Comparison of ENCODE assay signal across 1 cellular context in genomic region chr6:30748851-30749540, GRCh38.
TF ChIP-seq lines count a peak whose summit lies in the region.

No MANE protein-coding gene starts in this region.

TF ChIP-seq in K562, 482 proteins besides CTCF, POLR2A, EP300 and RAD21:
- TF ChIP-seq TCF15 (CRISPR knock-in tag; IDR thresholded peaks at IDR 0.05) (no peak), ERF (CRISPR knock-in tag; IDR thresholded peaks at IDR 0.05) (no peak), HOMEZ (CRISPR knock-in tag; IDR thresholded peaks at IDR 0.05) (no peak), C11orf30 (IDR thresholded peaks at IDR 0.05; ENCODE audit: low read depth) (no peak), MEIS2 (IDR thresholded peaks at IDR 0.05; ENCODE audit: partially characterized antibody) (no peak), KDM2B (CRISPR knock-in tag; IDR thresholded peaks at IDR 0.05) (no peak), CHAMP1 (IDR thresholded peaks at IDR 0.05) (no peak), ZBTB7A (IDR thresholded peaks at IDR 0.05; ENCODE audit: borderline replicate concordance, control insufficient read depth, low read depth, low read length) (no peak), RBM22 (IDR thresholded peaks at IDR 0.05; ENCODE audit: low read depth, low read length, poor library complexity, severe bottlenecking) (no peak), HLTF (IDR thresholded peaks at IDR 0.05) (no peak), ZNF639 (CRISPR knock-in tag; conservative IDR thresholded peaks at IDR 0.05 in 1 of 2, IDR thresholded peaks at IDR 0.05 in 1 of 2) (no peak), RUNX1 (IDR thresholded peaks at IDR 0.05; ENCODE audit: low read depth) (no peak), DPF2 (IDR thresholded peaks at IDR 0.05) (no peak), ZNF695 (CRISPR knock-in tag; IDR thresholded peaks at IDR 0.05) (no peak), ZNF133 (CRISPR knock-in tag; IDR thresholded peaks at IDR 0.05) (no peak), ZNF197 (CRISPR knock-in tag; IDR thresholded peaks at IDR 0.05; ENCODE audit: low read depth) (no peak), MCM7 (IDR thresholded peaks at IDR 0.05) (no peak), MAX (CRISPR knock-in tag; IDR thresholded peaks at IDR 0.05) (no peak)
